ENCODE assay signal across 22 cellular contexts in the genomic region with DNA sequence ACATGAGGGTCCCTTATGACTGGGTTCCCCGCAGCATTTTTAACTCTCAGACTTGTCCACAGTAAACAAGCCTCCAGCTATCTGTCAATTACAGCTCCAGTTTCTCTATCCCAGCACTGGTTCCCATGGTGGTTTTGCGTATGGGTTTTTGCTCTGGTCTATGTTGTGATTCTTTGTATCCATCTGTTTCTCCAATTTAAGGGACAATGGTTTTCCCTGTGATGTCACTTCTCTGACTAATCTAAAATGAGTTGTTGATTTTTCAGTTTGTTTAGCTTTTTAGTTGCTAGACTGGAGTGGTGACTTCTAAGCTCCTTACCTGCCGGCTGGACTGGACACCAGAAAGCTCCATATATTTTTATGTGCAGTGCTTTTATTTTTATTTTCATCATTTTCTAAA.
A peak's percentile ranks its signal among the peaks of the same experiment; 100 is the strongest.
DNase-seq lines count a peak whose midpoint lies in the region; TF ChIP-seq lines count a peak whose summit lies in the region.
"Had no signal": no experiment of that assay in that cellular context is flagged by ENCODE, and none has a peak within 500 bp of the region (broad histone marks: within the 10 kb centered on the region; RNA-seq: fewer than 3 reads in every experiment).

No MANE protein-coding gene starts in this region.

- H3K9me3 ChIP-seq in H9 (ENCODE audit: control insufficient read depth, low read depth, low read length): no peaks in the 10 kb centered on the region
- H3K9me3 ChIP-seq in SJSA1 (replicated peaks): no peaks in the 10 kb centered on the region
- H3K9me3 ChIP-seq in mesodermal cell (ENCODE audit: control insufficient read depth, low read length): peaks cover 5% of the 10 kb centered on the region
- H3K9me3 ChIP-seq in OCI-LY7 (ENCODE audit: low read length): no peaks in the 10 kb centered on the region

- H2BK120ac ChIP-seq in H9 (ENCODE audit: low read depth, low read length, poor library complexity, severe bottlenecking): no peak overlapping the region

- CTCF ChIA-PET in OCI-LY7 (lab: Charles Lee; ENCODE audit: unreplicated experiment): no interaction called here

- no peaks in the 10 kb centered on the region for H3K23me2 ChIP-seq in H9 (ENCODE audit: insufficient read length, low read depth, low read length, poor library complexity, severe bottlenecking)

- H3K79me2 ChIP-seq in H9 (ENCODE audit: insufficient read depth, low read length): no peaks in the 10 kb centered on the region
- no peaks in the 10 kb centered on the region for H3K79me2 ChIP-seq in OCI-LY7 (ENCODE audit: insufficient read depth, low read depth, low read length)

- no peak for TF ChIP-seq CTCF in H9 (conservative IDR thresholded peaks at IDR 0.05)
- no peak for TF ChIP-seq CTCF in OCI-LY7 (conservative IDR thresholded peaks at IDR 0.05; ENCODE audit: low read length)

- no peak overlapping the region for H4K91ac ChIP-seq in H9 (ENCODE audit: insufficient read length, low read depth, low read length)

- H3K36me3 Mint-ChIP-seq in H9 (ENCODE audit: insufficient read depth in 1 of 3, low read depth in 3 of 3): peaks cover 0 to 7% (median 0%) of the 10 kb centered on the region in 3 experiments; a peak in 2 of 7 replicates

- no peak overlapping the region for H3K18ac ChIP-seq in H9 (ENCODE audit: insufficient read length, low read depth, low read length)

- no peak overlapping the region for H3T11ph ChIP-seq in H9 (ENCODE audit: low read length)

- no peak overlapping the region for H3K4me3 Mint-ChIP-seq in H9

- H3K4me1 Mint-ChIP-seq in H9: peaks cover 20 to 26% of the 10 kb centered on the region in 2 experiments

- H3K9me2 ChIP-seq in OCI-LY7 (ENCODE audit: insufficient read depth, low read length): no peaks in the 10 kb centered on the region

- H2AK5ac ChIP-seq in H9 (ENCODE audit: insufficient read length, low read length): no peak overlapping the region

- no peak overlapping the region for H2BK20ac ChIP-seq in H9 (ENCODE audit: low read depth, low read length, poor library complexity, severe bottlenecking)

- no peak overlapping the region for H3K27ac Mint-ChIP-seq in H9

- H3K9me3 Mint-ChIP-seq in H9: peaks cover 3 to 6% of the 10 kb centered on the region in 2 experiments; a peak in 3 of 5 replicates

- no peaks in the 10 kb centered on the region for H3K79me1 ChIP-seq in H9 (ENCODE audit: insufficient read depth, low read depth, low read length, poor library complexity, severe bottlenecking)

- H3K27ac ChIP-seq in H9 (ENCODE audit: insufficient read length, low read depth, low read length) (no peak overlapping the region), SJSA1 (peak overlapping the region; percentile 4; the same call in 1 of the 2 replicates), mesodermal cell (ENCODE audit: low read depth, low read length, severe bottlenecking) (peak overlapping the region; percentile 44), OCI-LY7 (ENCODE audit: low read depth, low read length, poor library complexity, severe bottlenecking) (no peak overlapping the region)
- H3K27ac ChIP-seq: C4-2B, GM23248, RWPE1 had no signal

- no peak overlapping the region for H4K8ac ChIP-seq in H9 (replicated peaks; ENCODE audit: insufficient read length, low read depth, low read length)

- no peak overlapping the region for H4K5ac ChIP-seq in H9 (ENCODE audit: insufficient read length, low read depth, low read length)

- H2BK12ac ChIP-seq in H9 (ENCODE audit: insufficient read length, low read depth, low read length): no peak overlapping the region

- no CpG with 5 or more reads among the region's 3 CpGs for WGBS in H9 (ENCODE audit: extremely low coverage, insufficient read length, low lambda C conversion rate)
- WGBS in mesodermal cell (ENCODE audit: insufficient coverage in 2 of 2), 2 experiments: 80 to 100% methylated on average over 1 of the region's 3 CpGs

- no peak overlapping the region for H2BK5ac ChIP-seq in H9 (ENCODE audit: insufficient read length, low read length)

- no peaks in the 10 kb centered on the region for H4K20me1 ChIP-seq in H9 (ENCODE audit: control insufficient read depth, insufficient read depth, insufficient read length)
- H4K20me1 ChIP-seq in OCI-LY7 (ENCODE audit: insufficient read depth, low read length): no peaks in the 10 kb centered on the region

- H3K36me3 ChIP-seq in SJSA1: no peaks in the 10 kb centered on the region
- no peaks in the 10 kb centered on the region for H3K36me3 ChIP-seq in mesodermal cell (ENCODE audit: control insufficient read depth, insufficient read depth, low read length)
- no peaks in the 10 kb centered on the region for H3K36me3 ChIP-seq in OCI-LY7 (ENCODE audit: insufficient read depth, low read length)

- H2AFZ ChIP-seq in H9 (ENCODE audit: low read length) (peak overlapping the region; percentile 52), OCI-LY7 (ENCODE audit: low read length) (no peak overlapping the region)
- H2AFZ ChIP-seq: GM23248 had no signal

- no peak overlapping the region for H3K9ac ChIP-seq in H9 (ENCODE audit: extremely low read depth, insufficient read length, low read length)
- H3K9ac ChIP-seq: GM23248 had no signal

- no peak overlapping the region for H2BK15ac ChIP-seq in H9 (ENCODE audit: low read depth, low read length)

- no peaks in the 10 kb centered on the region for H3K4me1 ChIP-seq in H9 (ENCODE audit: insufficient read depth, low read length)
- peaks cover 11% of the 10 kb centered on the region for H3K4me1 ChIP-seq in SJSA1 (replicated peaks)
- H3K4me1 ChIP-seq in mesodermal cell (ENCODE audit: control insufficient read depth, insufficient read depth, low read length, poor library complexity, severe bottlenecking): peaks cover 19% of the 10 kb centered on the region
- H3K4me1 ChIP-seq in OCI-LY7 (ENCODE audit: insufficient read depth, low read length, poor library complexity, severe bottlenecking): no peaks in the 10 kb centered on the region

- POLR2A ChIA-PET in OCI-LY7 (lab: Charles Lee): interaction anchor here (0.6 kb wide), 1 partner anchor 367 kb away, joined by 3 read pairs; no protein-coding TSS in a partner anchor

- no peaks in the 10 kb centered on the region for H3K27me3 ChIP-seq in H9 (ENCODE audit: insufficient read depth, low read length)
- no peaks in the 10 kb centered on the region for H3K27me3 ChIP-seq in SJSA1 (replicated peaks)

- no peak overlapping the region for H3K14ac ChIP-seq in H9 (ENCODE audit: insufficient read depth, low read length)

- no peak overlapping the region for H3K4ac ChIP-seq in H9 (ENCODE audit: low read depth, low read length)

- H3K23ac ChIP-seq in H9 (ENCODE audit: insufficient read length, low read depth, low read length): no peak overlapping the region

- H3K27me3 Mint-ChIP-seq in H9 (ENCODE audit: low read depth): no peaks in the 10 kb centered on the region; the same call in 1 of the 2 replicates

- no peak overlapping the region for H3K4me3 ChIP-seq in SJSA1
- no peak overlapping the region for H3K4me3 ChIP-seq in mesodermal cell (ENCODE audit: extremely low read depth, insufficient read depth, low read length, poor library complexity, severe bottlenecking)
- H3K4me3 ChIP-seq in OCI-LY7 (ENCODE audit: low read depth, low read length, poor library complexity, severe bottlenecking): no peak overlapping the region
- H3K4me3 ChIP-seq: GM12878, GM23248 had no signal

- no TSS peak for BruUV-seq in OCI-LY7 (replicated peaks; lab: Mats Ljungman, UMichigan)

- H3K4me2 ChIP-seq in H9 (ENCODE audit: insufficient read depth, insufficient read length, low read length) (no peak overlapping the region), OCI-LY7 (ENCODE audit: low read length) (no peak overlapping the region)

- DNase-seq in DMS53 (lab: John Stamatoyannopoulos, UW) (peak; percentile 48), H9 (no peak), SJSA1 (ENCODE audit: low read depth in 1 of 2, low spot score in 2 of 2) (peak in 1 of 2 experiments; percentile 58), AML-193 (lab: John Stamatoyannopoulos, UW) (no peak), OCI-LY7 (ENCODE audit: low spot score) (no peak), inferior parietal cortex (ENCODE audit: extremely low spot score) (no peak), NK-92 (lab: John Stamatoyannopoulos, UW; ENCODE audit: unreplicated experiment) (no peak)
- DNase-seq: DMS79, GM23248, KG1, NCI-H1105, NCI-H1694, NCI-H2081, NCI-H2171, NCI-H524 treated with DMSO at 0.1 percent for 48 hours, NCI-H82, OCI-M1, SHP77 treated with DMSO at 0.1 percent for 48 hours had no signal

- intact Hi-C loops in OCI-LY7 (cut with micrococcal nuclease; ENCODE audit: unreplicated experiment): no loop called here

- H3K56ac ChIP-seq in H9 (ENCODE audit: insufficient read length, low read depth, low read length): no peak overlapping the region

Comparison
In these comparisons a context has a peak if more than half of its experiments do, and no peak if none do; other contexts are left out.
1. H3K27ac ChIP-seq: peak in SJSA1 (single experiment) and mesodermal cell (single experiment); none in H9 (single experiment) and OCI-LY7 (single experiment).